Comparison of ENCODE assay signal across 1 cellular context in genomic region chr9:134189475-134190231, GRCh38.
TF ChIP-seq lines count a peak whose summit lies in the region.

No MANE protein-coding gene starts in this region.

TF ChIP-seq in GM23338, 12 proteins besides CTCF, POLR2A, EP300 and RAD21 (continued from another document):
- TF ChIP-seq REST (IDR thresholded peaks at IDR 0.05; ENCODE audit: unreplicated experiment) (no peak), EZH2 (IDR thresholded peaks at IDR 0.05; ENCODE audit: low read depth, unreplicated experiment) (no peak), STAT1 (IDR thresholded peaks at IDR 0.05; ENCODE audit: unreplicated experiment) (no peak), POLR2AphosphoS5 (IDR thresholded peaks at IDR 0.05; ENCODE audit: low read depth) (no peak), ZNF114 (CRISPR knock-in tag; IDR thresholded peaks at IDR 0.05) (no peak)
- TF ChIP-seq, protein P1, sequence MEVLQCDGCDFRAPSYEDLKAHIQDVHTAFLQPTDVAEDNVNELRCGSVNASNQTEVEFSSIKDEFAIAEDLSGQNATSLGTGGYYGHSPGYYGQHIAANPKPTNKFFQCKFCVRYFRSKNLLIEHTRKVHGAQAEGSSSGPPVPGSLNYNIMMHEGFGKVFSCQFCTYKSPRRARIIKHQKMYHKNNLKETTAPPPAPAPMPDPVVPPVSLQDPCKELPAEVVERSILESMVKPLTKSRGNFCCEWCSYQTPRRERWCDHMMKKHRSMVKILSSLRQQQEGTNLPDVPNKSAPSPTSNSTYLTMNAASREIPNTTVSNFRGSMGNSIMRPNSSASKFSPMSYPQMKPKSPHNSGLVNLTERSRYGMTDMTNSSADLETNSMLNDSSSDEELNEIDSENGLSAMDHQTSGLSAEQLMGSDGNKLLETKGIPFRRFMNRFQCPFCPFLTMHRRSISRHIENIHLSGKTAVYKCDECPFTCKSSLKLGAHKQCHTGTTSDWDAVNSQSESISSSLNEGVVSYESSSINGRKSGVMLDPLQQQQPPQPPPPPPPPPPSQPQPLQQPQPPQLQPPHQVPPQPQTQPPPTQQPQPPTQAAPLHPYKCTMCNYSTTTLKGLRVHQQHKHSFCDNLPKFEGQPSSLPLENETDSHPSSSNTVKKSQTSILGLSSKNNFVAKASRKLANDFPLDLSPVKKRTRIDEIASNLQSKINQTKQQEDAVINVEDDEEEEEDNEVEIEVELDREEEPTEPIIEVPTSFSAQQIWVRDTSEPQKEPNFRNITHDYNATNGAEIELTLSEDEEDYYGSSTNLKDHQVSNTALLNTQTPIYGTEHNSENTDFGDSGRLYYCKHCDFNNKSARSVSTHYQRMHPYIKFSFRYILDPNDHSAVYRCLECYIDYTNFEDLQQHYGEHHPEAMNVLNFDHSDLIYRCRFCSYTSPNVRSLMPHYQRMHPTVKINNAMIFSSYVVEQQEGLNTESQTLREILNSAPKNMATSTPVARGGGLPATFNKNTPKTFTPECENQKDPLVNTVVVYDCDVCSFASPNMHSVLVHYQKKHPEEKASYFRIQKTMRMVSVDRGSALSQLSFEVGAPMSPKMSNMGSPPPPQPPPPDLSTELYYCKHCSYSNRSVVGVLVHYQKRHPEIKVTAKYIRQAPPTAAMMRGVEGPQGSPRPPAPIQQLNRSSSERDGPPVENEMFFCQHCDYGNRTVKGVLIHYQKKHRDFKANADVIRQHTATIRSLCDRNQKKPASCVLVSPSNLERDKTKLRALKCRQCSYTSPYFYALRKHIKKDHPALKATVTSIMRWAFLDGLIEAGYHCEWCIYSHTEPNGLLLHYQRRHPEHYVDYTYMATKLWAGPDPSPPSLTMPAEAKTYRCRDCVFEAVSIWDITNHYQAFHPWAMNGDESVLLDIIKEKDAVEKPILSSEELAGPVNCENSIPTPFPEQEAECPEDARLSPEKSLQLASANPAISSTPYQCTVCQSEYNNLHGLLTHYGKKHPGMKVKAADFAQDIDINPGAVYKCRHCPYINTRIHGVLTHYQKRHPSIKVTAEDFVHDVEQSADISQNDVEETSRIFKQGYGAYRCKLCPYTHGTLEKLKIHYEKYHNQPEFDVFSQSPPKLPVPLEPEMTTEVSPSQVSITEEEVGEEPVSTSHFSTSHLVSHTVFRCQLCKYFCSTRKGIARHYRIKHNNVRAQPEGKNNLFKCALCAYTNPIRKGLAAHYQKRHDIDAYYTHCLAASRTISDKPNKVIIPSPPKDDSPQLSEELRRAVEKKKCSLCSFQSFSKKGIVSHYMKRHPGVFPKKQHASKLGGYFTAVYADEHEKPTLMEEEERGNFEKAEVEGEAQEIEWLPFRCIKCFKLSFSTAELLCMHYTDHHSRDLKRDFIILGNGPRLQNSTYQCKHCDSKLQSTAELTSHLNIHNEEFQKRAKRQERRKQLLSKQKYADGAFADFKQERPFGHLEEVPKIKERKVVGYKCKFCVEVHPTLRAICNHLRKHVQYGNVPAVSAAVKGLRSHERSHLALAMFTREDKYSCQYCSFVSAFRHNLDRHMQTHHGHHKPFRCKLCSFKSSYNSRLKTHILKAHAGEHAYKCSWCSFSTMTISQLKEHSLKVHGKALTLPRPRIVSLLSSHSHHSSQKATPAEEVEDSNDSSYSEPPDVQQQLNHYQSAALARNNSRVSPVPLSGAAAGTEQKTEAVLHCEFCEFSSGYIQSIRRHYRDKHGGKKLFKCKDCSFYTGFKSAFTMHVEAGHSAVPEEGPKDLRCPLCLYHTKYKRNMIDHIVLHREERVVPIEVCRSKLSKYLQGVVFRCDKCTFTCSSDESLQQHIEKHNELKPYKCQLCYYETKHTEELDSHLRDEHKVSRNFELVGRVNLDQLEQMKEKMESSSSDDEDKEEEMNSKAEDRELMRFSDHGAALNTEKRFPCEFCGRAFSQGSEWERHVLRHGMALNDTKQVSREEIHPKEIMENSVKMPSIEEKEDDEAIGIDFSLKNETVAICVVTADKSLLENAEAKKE (CRISPR knock-in tag; IDR thresholded peaks at IDR 0.05), result no peak
